In the genomic region with DNA sequence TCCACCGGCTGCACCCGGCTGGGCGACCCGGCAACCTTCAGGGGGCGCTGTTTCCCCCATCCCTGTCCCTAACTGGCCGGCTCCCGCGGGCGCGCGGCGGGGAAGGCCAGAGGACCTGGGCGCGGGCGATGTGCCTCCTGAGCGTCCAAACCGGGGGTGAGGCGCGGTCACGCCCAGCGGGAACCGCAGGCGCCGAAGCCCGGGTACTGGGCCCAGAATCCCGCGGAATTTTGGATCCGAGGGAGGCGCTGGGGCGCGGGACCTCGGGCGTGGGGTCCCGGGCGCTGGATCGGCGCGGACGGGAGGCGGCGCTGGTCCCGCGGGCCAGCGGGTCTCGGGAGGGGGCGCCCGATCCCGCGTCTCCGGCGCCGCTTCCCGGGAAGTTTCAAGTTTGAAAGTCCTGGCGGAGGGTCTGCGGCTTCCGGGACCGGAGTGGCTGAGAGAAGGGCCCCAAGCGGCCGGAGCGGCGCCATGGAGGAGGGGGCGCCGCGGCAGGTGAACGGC, we compare ENCODE assay signal across 1 cellular context.
TF ChIP-seq lines count a peak whose summit lies in the region.

A gene (plus strand): TSS at position 59 of the 504 bp plus-strand sequence. CDS start 413 bp downstream, at position 472.

TF ChIP-seq in HepG2, 621 proteins besides CTCF, POLR2A, EP300 and RAD21 (continued from another document and continues in another):
- TF ChIP-seq, protein P1, sequence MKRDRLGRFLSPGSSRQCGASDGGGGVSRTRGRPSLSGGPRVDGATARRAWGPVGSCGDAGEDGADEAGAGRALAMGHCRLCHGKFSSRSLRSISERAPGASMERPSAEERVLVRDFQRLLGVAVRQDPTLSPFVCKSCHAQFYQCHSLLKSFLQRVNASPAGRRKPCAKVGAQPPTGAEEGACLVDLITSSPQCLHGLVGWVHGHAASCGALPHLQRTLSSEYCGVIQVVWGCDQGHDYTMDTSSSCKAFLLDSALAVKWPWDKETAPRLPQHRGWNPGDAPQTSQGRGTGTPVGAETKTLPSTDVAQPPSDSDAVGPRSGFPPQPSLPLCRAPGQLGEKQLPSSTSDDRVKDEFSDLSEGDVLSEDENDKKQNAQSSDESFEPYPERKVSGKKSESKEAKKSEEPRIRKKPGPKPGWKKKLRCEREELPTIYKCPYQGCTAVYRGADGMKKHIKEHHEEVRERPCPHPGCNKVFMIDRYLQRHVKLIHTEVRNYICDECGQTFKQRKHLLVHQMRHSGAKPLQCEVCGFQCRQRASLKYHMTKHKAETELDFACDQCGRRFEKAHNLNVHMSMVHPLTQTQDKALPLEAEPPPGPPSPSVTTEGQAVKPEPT (CRISPR knock-in tag; IDR thresholded peaks at IDR 0.05; ENCODE audit: low read depth) = peak; percentile 80
- TF ChIP-seq HNRNPLL (IDR thresholded peaks at IDR 0.05; ENCODE audit: low read depth, low read length, poor library complexity, severe bottlenecking) (peak; percentile 40), NFYB (CRISPR knock-in tag; IDR thresholded peaks at IDR 0.05) (no peak), GFI1 (CRISPR knock-in tag; IDR thresholded peaks at IDR 0.05; ENCODE audit: borderline replicate concordance) (peak; percentile 47; the same call in 1 of the 2 replicates), SP5 (CRISPR knock-in tag; IDR thresholded peaks at IDR 0.05; ENCODE audit: borderline replicate concordance, low read depth) (0 out of 2 replicates have a peak, but pooled peaks have one; percentile 7), SOX13 (IDR thresholded peaks at IDR 0.05) (no peak), SOX13 (CRISPR knock-in tag; conservative IDR thresholded peaks at IDR 0.05 in 1 of 2, IDR thresholded peaks at IDR 0.05 in 1 of 2) (0 out of 4 replicates have a peak, but pooled peaks of 1 of the 2 experiments have one; percentile 1), JUND (CRISPR knock-in tag; IDR thresholded peaks at IDR 0.05) (no peak), SNAI1 (CRISPR knock-in tag; IDR thresholded peaks at IDR 0.05; ENCODE audit: borderline replicate concordance) (0 out of 2 replicates have a peak, but pooled peaks have one; percentile 43), SKI (IDR thresholded peaks at IDR 0.05; ENCODE audit: partially characterized antibody) (peak; percentile 61), GPN1 (CRISPR knock-in tag; IDR thresholded peaks at IDR 0.05; ENCODE audit: borderline replicate concordance) (no peak), NR2F6 (IDR thresholded peaks at IDR 0.05) (no peak), NR2F6 (CRISPR knock-in tag; IDR thresholded peaks at IDR 0.05) (no peak), CHD2 (IDR thresholded peaks at IDR 0.05; ENCODE audit: low read depth, low read length) (peak; percentile 62), ERF (CRISPR knock-in tag; IDR thresholded peaks at IDR 0.05) (peak; percentile 54; the same call in 1 of the 2 replicates), ZMYM4 (CRISPR knock-in tag; IDR thresholded peaks at IDR 0.05) (peak; percentile 46; the same call in 1 of the 2 replicates), ELF1 (CRISPR knock-in tag; IDR thresholded peaks at IDR 0.05) (peak; percentile 68), MYC (CRISPR knock-in tag; IDR thresholded peaks at IDR 0.05; ENCODE audit: borderline replicate concordance) (peak; percentile 53; the same call in 1 of the 2 replicates), TSC22D2 (CRISPR knock-in tag; IDR thresholded peaks at IDR 0.05; ENCODE audit: borderline replicate concordance) (no peak), ZNF556 (CRISPR knock-in tag; IDR thresholded peaks at IDR 0.05; ENCODE audit: borderline replicate concordance) (peak; percentile 81)
- TF ChIP-seq, protein P2, sequence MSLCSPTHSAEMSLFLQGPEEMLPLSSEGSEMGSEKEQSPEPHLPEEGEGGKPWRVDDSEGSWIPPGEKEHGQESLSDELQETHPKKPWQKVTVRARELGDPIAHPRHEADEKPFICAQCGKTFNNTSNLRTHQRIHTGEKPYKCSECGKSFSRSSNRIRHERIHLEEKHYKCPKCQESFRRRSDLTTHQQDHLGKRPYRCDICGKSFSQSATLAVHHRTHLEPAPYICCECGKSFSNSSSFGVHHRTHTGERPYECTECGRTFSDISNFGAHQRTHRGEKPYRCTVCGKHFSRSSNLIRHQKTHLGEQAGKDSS (CRISPR knock-in tag; IDR thresholded peaks at IDR 0.05; ENCODE audit: borderline replicate concordance, low read depth) = peak; percentile 63; the same call in 1 of the 2 replicates
- TF ChIP-seq, protein P3, sequence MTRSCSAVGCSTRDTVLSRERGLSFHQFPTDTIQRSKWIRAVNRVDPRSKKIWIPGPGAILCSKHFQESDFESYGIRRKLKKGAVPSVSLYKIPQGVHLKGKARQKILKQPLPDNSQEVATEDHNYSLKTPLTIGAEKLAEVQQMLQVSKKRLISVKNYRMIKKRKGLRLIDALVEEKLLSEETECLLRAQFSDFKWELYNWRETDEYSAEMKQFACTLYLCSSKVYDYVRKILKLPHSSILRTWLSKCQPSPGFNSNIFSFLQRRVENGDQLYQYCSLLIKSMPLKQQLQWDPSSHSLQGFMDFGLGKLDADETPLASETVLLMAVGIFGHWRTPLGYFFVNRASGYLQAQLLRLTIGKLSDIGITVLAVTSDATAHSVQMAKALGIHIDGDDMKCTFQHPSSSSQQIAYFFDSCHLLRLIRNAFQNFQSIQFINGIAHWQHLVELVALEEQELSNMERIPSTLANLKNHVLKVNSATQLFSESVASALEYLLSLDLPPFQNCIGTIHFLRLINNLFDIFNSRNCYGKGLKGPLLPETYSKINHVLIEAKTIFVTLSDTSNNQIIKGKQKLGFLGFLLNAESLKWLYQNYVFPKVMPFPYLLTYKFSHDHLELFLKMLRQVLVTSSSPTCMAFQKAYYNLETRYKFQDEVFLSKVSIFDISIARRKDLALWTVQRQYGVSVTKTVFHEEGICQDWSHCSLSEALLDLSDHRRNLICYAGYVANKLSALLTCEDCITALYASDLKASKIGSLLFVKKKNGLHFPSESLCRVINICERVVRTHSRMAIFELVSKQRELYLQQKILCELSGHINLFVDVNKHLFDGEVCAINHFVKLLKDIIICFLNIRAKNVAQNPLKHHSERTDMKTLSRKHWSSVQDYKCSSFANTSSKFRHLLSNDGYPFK (CRISPR knock-in tag; IDR thresholded peaks at IDR 0.05; ENCODE audit: borderline replicate concordance) = no peak
- TF ChIP-seq, protein P4, sequence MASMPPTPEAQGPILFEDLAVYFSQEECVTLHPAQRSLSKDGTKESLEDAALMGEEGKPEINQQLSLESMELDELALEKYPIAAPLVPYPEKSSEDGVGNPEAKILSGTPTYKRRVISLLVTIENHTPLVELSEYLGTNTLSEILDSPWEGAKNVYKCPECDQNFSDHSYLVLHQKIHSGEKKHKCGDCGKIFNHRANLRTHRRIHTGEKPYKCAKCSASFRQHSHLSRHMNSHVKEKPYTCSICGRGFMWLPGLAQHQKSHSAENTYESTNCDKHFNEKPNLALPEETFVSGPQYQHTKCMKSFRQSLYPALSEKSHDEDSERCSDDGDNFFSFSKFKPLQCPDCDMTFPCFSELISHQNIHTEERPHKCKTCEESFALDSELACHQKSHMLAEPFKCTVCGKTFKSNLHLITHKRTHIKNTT (CRISPR knock-in tag; IDR thresholded peaks at IDR 0.05) = no peak
- TF ChIP-seq, protein P5, sequence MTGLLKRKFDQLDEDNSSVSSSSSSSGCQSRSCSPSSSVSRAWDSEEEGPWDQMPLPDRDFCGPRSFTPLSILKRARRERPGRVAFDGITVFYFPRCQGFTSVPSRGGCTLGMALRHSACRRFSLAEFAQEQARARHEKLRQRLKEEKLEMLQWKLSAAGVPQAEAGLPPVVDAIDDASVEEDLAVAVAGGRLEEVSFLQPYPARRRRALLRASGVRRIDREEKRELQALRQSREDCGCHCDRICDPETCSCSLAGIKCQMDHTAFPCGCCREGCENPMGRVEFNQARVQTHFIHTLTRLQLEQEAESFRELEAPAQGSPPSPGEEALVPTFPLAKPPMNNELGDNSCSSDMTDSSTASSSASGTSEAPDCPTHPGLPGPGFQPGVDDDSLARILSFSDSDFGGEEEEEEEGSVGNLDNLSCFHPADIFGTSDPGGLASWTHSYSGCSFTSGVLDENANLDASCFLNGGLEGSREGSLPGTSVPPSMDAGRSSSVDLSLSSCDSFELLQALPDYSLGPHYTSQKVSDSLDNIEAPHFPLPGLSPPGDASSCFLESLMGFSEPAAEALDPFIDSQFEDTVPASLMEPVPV (CRISPR knock-in tag; IDR thresholded peaks at IDR 0.05) = peak; percentile 72; the same call in 1 of the 2 replicates
- TF ChIP-seq, protein P6, sequence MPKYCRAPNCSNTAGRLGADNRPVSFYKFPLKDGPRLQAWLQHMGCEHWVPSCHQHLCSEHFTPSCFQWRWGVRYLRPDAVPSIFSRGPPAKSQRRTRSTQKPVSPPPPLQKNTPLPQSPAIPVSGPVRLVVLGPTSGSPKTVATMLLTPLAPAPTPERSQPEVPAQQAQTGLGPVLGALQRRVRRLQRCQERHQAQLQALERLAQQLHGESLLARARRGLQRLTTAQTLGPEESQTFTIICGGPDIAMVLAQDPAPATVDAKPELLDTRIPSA (CRISPR knock-in tag; IDR thresholded peaks at IDR 0.05; ENCODE audit: borderline replicate concordance) = 0 out of 2 replicates have a peak, but pooled peaks have one; percentile 41
- TF ChIP-seq, protein P7, sequence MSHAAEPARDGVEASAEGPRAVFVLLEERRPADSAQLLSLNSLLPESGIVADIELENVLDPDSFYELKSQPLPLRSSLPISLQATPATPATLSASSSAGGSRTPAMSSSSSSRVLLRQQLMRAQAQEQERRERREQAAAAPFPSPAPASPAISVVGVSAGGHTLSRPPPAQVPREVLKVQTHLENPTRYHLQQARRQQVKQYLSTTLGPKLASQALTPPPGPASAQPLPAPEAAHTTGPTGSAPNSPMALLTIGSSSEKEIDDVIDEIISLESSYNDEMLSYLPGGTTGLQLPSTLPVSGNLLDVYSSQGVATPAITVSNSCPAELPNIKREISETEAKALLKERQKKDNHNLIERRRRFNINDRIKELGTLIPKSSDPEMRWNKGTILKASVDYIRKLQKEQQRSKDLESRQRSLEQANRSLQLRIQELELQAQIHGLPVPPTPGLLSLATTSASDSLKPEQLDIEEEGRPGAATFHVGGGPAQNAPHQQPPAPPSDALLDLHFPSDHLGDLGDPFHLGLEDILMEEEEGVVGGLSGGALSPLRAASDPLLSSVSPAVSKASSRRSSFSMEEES (CRISPR knock-in tag; IDR thresholded peaks at IDR 0.05) = 0 out of 2 replicates have a peak, but pooled peaks have one; percentile 6
- TF ChIP-seq, protein P8, sequence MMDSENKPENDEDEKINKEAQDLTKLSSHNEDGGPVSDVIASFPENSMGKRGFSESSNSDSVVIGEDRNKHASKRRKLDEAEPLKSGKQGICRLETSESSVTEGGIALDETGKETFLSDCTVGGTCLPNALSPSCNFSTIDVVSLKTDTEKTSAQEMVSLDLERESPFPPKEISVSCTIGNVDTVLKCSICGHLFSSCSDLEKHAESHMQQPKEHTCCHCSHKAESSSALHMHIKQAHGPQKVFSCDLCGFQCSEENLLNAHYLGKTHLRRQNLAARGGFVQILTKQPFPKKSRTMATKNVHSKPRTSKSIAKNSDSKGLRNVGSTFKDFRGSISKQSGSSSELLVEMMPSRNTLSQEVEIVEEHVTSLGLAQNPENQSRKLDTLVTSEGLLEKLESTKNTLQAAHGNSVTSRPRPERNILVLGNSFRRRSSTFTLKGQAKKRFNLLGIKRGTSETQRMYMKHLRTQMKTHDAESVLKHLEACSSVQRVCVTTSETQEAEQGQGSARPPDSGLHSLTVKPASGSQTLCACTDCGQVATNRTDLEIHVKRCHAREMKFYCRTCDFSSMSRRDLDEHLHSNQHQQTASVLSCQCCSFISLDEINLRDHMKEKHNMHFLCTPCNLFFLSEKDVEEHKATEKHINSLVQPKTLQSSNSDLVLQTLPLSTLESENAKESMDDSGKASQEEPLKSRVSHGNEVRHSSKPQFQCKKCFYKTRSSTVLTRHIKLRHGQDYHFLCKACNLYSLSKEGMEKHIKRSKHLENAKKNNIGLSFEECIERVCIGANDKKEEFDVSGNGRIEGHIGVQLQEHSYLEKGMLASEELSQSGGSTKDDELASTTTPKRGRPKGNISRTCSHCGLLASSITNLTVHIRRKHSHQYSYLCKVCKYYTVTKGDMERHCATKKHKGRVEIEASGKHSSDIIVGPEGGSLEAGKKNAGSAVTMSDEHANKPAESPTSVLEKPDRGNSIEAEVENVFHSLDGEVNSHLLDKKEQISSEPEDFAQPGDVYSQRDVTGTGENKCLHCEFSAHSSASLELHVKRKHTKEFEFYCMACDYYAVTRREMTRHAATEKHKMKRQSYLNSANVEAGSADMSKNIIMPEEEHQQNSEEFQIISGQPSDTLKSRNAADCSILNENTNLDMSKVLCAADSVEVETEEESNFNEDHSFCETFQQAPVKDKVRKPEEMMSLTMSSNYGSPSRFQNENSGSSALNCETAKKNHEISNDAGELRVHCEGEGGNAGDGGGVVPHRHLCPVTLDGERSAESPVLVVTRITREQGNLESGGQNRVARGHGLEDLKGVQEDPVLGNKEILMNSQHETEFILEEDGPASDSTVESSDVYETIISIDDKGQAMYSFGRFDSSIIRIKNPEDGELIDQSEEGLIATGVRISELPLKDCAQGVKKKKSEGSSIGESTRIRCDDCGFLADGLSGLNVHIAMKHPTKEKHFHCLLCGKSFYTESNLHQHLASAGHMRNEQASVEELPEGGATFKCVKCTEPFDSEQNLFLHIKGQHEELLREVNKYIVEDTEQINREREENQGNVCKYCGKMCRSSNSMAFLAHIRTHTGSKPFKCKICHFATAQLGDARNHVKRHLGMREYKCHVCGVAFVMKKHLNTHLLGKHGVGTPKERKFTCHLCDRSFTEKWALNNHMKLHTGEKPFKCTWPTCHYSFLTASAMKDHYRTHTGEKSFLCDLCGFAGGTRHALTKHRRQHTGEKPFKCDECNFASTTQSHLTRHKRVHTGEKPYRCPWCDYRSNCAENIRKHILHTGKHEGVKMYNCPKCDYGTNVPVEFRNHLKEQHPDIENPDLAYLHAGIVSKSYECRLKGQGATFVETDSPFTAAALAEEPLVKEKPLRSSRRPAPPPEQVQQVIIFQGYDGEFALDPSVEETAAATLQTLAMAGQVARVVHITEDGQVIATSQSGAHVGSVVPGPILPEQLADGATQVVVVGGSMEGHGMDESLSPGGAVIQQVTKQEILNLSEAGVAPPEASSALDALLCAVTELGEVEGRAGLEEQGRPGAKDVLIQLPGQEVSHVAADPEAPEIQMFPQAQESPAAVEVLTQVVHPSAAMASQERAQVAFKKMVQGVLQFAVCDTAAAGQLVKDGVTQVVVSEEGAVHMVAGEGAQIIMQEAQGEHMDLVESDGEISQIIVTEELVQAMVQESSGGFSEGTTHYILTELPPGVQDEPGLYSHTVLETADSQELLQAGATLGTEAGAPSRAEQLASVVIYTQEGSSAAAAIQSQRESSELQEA (CRISPR knock-in tag; IDR thresholded peaks at IDR 0.05; ENCODE audit: not compliant biosample characterization) = peak; percentile 28
- TF ChIP-seq, protein P9, sequence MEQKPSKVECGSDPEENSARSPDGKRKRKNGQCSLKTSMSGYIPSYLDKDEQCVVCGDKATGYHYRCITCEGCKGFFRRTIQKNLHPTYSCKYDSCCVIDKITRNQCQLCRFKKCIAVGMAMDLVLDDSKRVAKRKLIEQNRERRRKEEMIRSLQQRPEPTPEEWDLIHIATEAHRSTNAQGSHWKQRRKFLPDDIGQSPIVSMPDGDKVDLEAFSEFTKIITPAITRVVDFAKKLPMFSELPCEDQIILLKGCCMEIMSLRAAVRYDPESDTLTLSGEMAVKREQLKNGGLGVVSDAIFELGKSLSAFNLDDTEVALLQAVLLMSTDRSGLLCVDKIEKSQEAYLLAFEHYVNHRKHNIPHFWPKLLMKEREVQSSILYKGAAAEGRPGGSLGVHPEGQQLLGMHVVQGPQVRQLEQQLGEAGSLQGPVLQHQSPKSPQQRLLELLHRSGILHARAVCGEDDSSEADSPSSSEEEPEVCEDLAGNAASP (CRISPR knock-in tag; IDR thresholded peaks at IDR 0.05; ENCODE audit: borderline replicate concordance) = peak; percentile 23; the same call in 1 of the 2 replicates
